ENCODE assay signal across 8 cellular contexts in genomic region chr17:38349097-38349904, GRCh38. TPM values are rescaled to one million over a fixed set of nuclear protein-coding genes. Genes with fewer than 3 reads are reported as not detected.
A peak's percentile ranks its signal among the peaks of the same experiment; 100 is the strongest.
DNase-seq lines count a peak whose midpoint lies in the region; ATAC-seq, FAIRE-seq and TF ChIP-seq lines count a peak whose summit lies in the region.

No MANE protein-coding gene starts in this region.

- intact Hi-C loops in breast epithelium (cut with DNase I; ENCODE audit: low total_unique reads) = loop anchor here (10.0 kb wide), 1 partner anchor 66 kb away; no protein-coding TSS in a partner anchor

- WGBS in A549 (ENCODE audit: missing lambda C conversion rate) = 31% methylated on average over 10 of the region's 10 CpGs

- TF ChIP-seq EP300 in A549 (IDR thresholded peaks at IDR 0.05) = no peak

- no peak overlapping the region for H3K9ac ChIP-seq in keratinocyte (ENCODE audit: control insufficient read depth, extremely low read depth, insufficient read depth, low read length)

- TF ChIP-seq CTCF in A549 (IDR thresholded peaks at IDR 0.05) = peak; percentile 97
- TF ChIP-seq CTCF in WERI-Rb-1 (IDR thresholded peaks at IDR 0.05; ENCODE audit: low read depth, low read length) = peak; percentile 91
- TF ChIP-seq CTCF in breast epithelium (IDR thresholded peaks at IDR 0.05) = peak; percentile 33 to 78 (median 76)
- TF ChIP-seq CTCF in keratinocyte (optimal IDR thresholded peaks at IDR 0.05 in 1 of 3, IDR thresholded peaks at IDR 0.05 in 1 of 3, conservative IDR thresholded peaks at IDR 0.05 in 1 of 3; ENCODE audit: extremely low read depth in 1 of 3, insufficient read depth in 2 of 3, low read length in 3 of 3) = peak; percentile 89 to 97 (median 92)

- dilution Hi-C loops in keratinocyte (cut with MboI; ENCODE audit: extremely low pct_ligation_motif_present, low sequenced_read_pairs) = no loop called here

- POLR2A ChIA-PET in A549 (lab: Yijun Ruan, JAX) = interaction anchor here (0.6 to 2.7 kb wide), 2 partner anchors 66 to 79 kb away, joined by 3 to 31 read pairs; partner anchors contain the start of gene ARHGAP23

- TF ChIP-seq POLR2A in A549 (IDR thresholded peaks at IDR 0.05; ENCODE audit: low read length) (no peak), breast epithelium (IDR thresholded peaks at IDR 0.05) (no peak)

- no peak overlapping the region for H2AFZ ChIP-seq in keratinocyte (ENCODE audit: control insufficient read depth, low read length)

- H3K9me3 ChIP-seq in A549 (no peaks in the 10 kb centered on the region), WERI-Rb-1 (ENCODE audit: severe bottlenecking) (no peaks in the 10 kb centered on the region), breast epithelium (no peaks in the 10 kb centered on the region), keratinocyte (ENCODE audit: control insufficient read depth, low read depth, low read length) (no peaks in the 10 kb centered on the region)

- H3K27me3 ChIP-seq in WERI-Rb-1 (ENCODE audit: insufficient read depth, low read depth, severe bottlenecking) (no peaks in the 10 kb centered on the region), breast epithelium (no peaks in the 10 kb centered on the region), keratinocyte (ENCODE audit: control insufficient read depth, extremely low read depth, insufficient read depth, low read length) (no peaks in the 10 kb centered on the region)

- no peaks in the 10 kb centered on the region for H3K9me1 ChIP-seq in keratinocyte (ENCODE audit: control insufficient read depth, extremely low read depth, insufficient read depth, low read length)

- H3K79me2 ChIP-seq in keratinocyte (ENCODE audit: control insufficient read depth, insufficient read depth, low read length) = peaks cover 6% of the 10 kb centered on the region

- H4K20me1 ChIP-seq in keratinocyte (ENCODE audit: control insufficient read depth, extremely low read depth, insufficient read depth, low read length) = no peaks in the 10 kb centered on the region

- ATAC-seq in A549 (peak; percentile 72 to 80), HG02852 (IDR thresholded peaks at IDR 0.05; ENCODE audit: unreplicated experiment) (no peak)

- peak; percentile 85 to 87 for DNase-seq in A549 (ENCODE audit: low read depth in 1 of 2, low spot score in 1 of 2)
- DNase-seq in H4 (ENCODE audit: low spot score) = peak; percentile 74
- peak; percentile 82 for DNase-seq in NCI-H2227 treated with DMSO at 0.1 percent for 48 hours (lab: John Stamatoyannopoulos, UW)
- peak; percentile 90 for DNase-seq in WERI-Rb-1
- peak; percentile 79 to 88 for DNase-seq in breast epithelium (ENCODE audit: low spot score in 2 of 2)
- DNase-seq in keratinocyte (ENCODE audit: low read depth, low spot score) = peak; percentile 28
- peak; percentile 58 to 80 (median 68) for DNase-seq in stimulated activated CD4-positive, alpha-beta T cell treated with anti-CD3 and anti-CD28 coated beads, Interleukin-1b, Interleukin-23, amount 100 ng/mL, for 24 hours (ENCODE audit: low read depth in 4 of 4, low spot score in 1 of 4)

- H3K27ac ChIP-seq in A549 = 0 out of 6 replicates have a peak overlapping the region, but pooled peaks of 1 of the 2 experiments have one; percentile 17
- no peak overlapping the region for H3K27ac ChIP-seq in WERI-Rb-1
- peak overlapping the region in 1 of 2 donors; percentile 34 for H3K27ac ChIP-seq in breast epithelium
- no peak overlapping the region for H3K27ac ChIP-seq in keratinocyte (ENCODE audit: control insufficient read depth, insufficient read depth, low read length)

- no peak overlapping the region for H3K4me3 ChIP-seq in A549
- no peak overlapping the region for H3K4me3 ChIP-seq in WERI-Rb-1 (ENCODE audit: low read depth, low read length)
- H3K4me3 ChIP-seq in breast epithelium = no peak overlapping the region
- no peak overlapping the region for H3K4me3 ChIP-seq in keratinocyte (ENCODE audit: control insufficient read depth in 2 of 3, extremely low read depth in 1 of 3, insufficient read depth in 2 of 3, low read depth in 1 of 3, low read length in 3 of 3)

- CTCF ChIA-PET in A549 (lab: Yijun Ruan, JAX) = interaction anchor here (0.6 to 27.2 kb wide), 49 partner anchors 15 to 964 kb away, joined by 3 to 675 read pairs (median 5); no protein-coding TSS in a partner anchor

- peak; percentile 87 to 92 for TF ChIP-seq RAD21 in A549 (conservative IDR thresholded peaks at IDR 0.05 in 1 of 2, IDR thresholded peaks at IDR 0.05 in 1 of 2)

- H3K4me2 ChIP-seq in A549 (no peak overlapping the region), keratinocyte (ENCODE audit: control insufficient read depth, extremely low read depth, insufficient read depth, low read depth, low read length) (no peak overlapping the region)

- FAIRE-seq in A549 (lab: Jason Lieb, UNC) (no peak), keratinocyte (lab: Jason Lieb, UNC) (no peak)

- H3K36me3 ChIP-seq in WERI-Rb-1 (no peaks in the 10 kb centered on the region), breast epithelium (no peaks in the 10 kb centered on the region), keratinocyte (ENCODE audit: control insufficient read depth in 2 of 2, extremely low read depth in 1 of 2, insufficient read depth in 2 of 2, low read length in 2 of 2) (no peaks in the 10 kb centered on the region)

- H3K4me1 ChIP-seq in A549 = peaks cover 21% of the 10 kb centered on the region
- no peaks in the 10 kb centered on the region for H3K4me1 ChIP-seq in breast epithelium
- H3K4me1 ChIP-seq in keratinocyte (ENCODE audit: control insufficient read depth, extremely low read depth, insufficient read depth, low read length) = peaks cover 11% of the 10 kb centered on the region

TF ChIP-seq in A549, 52 proteins besides CTCF, POLR2A, EP300 and RAD21:
- TF ChIP-seq NPAS2 (CRISPR knock-in tag; IDR thresholded peaks at IDR 0.05; ENCODE audit: borderline replicate concordance) = no peak
- TF ChIP-seq SMC3 (IDR thresholded peaks at IDR 0.05) = peak; percentile 97
- TF ChIP-seq ESRRA (IDR thresholded peaks at IDR 0.05; ENCODE audit: borderline replicate concordance, low read length) = no peak
- TF ChIP-seq ZC3H11A (IDR thresholded peaks at IDR 0.05) = no peak
- no peak for TF ChIP-seq RFX5 (IDR thresholded peaks at IDR 0.05)
- no peak for TF ChIP-seq JUN (IDR thresholded peaks at IDR 0.05)
- TF ChIP-seq TP53 (CRISPR knock-in tag; IDR thresholded peaks at IDR 0.05) = no peak

RNA-seq across cellular contexts. Expression of gene SOCS7, which starts 2.3 kb away (rescaled TPM):
- 20.6 and 27.7 TPM in 2 replicates for polyA plus RNA-seq in A549 (2011; rRNA removed)
- 10.3 and 12.4 TPM in 2 replicates for polyA plus RNA-seq in A549 (2012; cell fraction: cytosol; rRNA removed)
- polyA plus RNA-seq in A549 (2012; cell fraction: nucleus; rRNA removed) = 14.9 and 19.8 TPM in 2 replicates
- polyA plus RNA-seq in A549 (2017; fragmentation: RNase III; extraction: RNeasy Plus Mini Kit Qiagen cat#74134 plus additional on column Dnase treatment) = 12.7 to 14.4 TPM (median 14.0 TPM) in 3 replicates
- polyA minus RNA-seq in A549 (2011; rRNA and poly(A)+ RNA removed) = 39.1 and 46.6 TPM in 2 replicates
- total RNA-seq in H4 (2014; rRNA removed; shearing (Covaris generic)) = 5.9 and 6.9 TPM in 2 replicates
- 10 to 100 TPM in 2 of 3 donors, 1 to 10 TPM in 1; 9.9 to 24.0 (median 14.7) TPM for total RNA-seq in breast epithelium
- polyA plus RNA-seq in keratinocyte = 7.5 to 9.2 TPM (median 7.9 TPM) in 3 replicates
- polyA plus RNA-seq in keratinocyte (2011; ENCODE audit: low read depth) = 2.7 TPM
- polyA plus RNA-seq in keratinocyte (2011; cell fraction: cytosol; rRNA removed) = 6.9 and 7.7 TPM in 2 replicates
- 20.0 and 22.0 TPM in 2 replicates for polyA plus RNA-seq in keratinocyte (2011; cell fraction: nucleus; rRNA removed)
- 9.4 TPM in 2 replicates for polyA plus RNA-seq in keratinocyte (2012; ENCODE audit: low replicate concordance)
- 19.4 to 28.7 TPM (median 20.1 TPM) in 3 replicates for polyA minus RNA-seq in keratinocyte
- polyA minus RNA-seq in keratinocyte (2011; cell fraction: cytosol; rRNA and poly(A)+ RNA removed) = 14.0 TPM
- 11.5 and 18.2 TPM in 2 replicates for polyA minus RNA-seq in keratinocyte (2011; cell fraction: nucleus; rRNA and poly(A)+ RNA removed)

RNA-seq across cellular contexts. Expression of gene GPR179, which starts 5.5 kb away (rescaled TPM):
- polyA plus RNA-seq in A549 (2011; rRNA removed) (0.08 and 0.11 TPM in 2 replicates), A549 (2017; fragmentation: RNase III; extraction: RNeasy Plus Mini Kit Qiagen cat#74134 plus additional on column Dnase treatment) (0.04 to 0.08 TPM (median 0.05 TPM) in 3 replicates), keratinocyte (0.01 TPM in 2 of 3 replicates, not detected in the other)
- 0.01 and 0.03 TPM in 2 replicates for polyA plus RNA-seq in A549 (2012; cell fraction: cytosol; rRNA removed)
- 0.10 and 0.13 TPM in 2 replicates for polyA plus RNA-seq in A549 (2012; cell fraction: nucleus; rRNA removed)
- polyA minus RNA-seq in A549 (2011; rRNA and poly(A)+ RNA removed) = 0.08 and 0.10 TPM in 2 replicates
- total RNA-seq in H4 (2014; rRNA removed; shearing (Covaris generic)) = 0.06 TPM in 1 of 2 replicates, not detected in the other
- under 1 TPM; under 0.01 TPM for total RNA-seq in breast epithelium
- polyA plus RNA-seq in keratinocyte (2011; ENCODE audit: low read depth) = not detected
- polyA plus RNA-seq in keratinocyte (2011; cell fraction: cytosol; rRNA removed) = not detected in 2 replicates
- polyA plus RNA-seq in keratinocyte (2011; cell fraction: nucleus; rRNA removed) = 0.04 and 0.05 TPM in 2 replicates
- 0.06 TPM in 1 of 2 replicates, not detected in the other for polyA plus RNA-seq in keratinocyte (2012; ENCODE audit: low replicate concordance)
- polyA minus RNA-seq in keratinocyte = 0.03 TPM in 1 of 3 replicates, not detected in the others
- not detected for polyA minus RNA-seq in keratinocyte (2011; cell fraction: cytosol; rRNA and poly(A)+ RNA removed)
- polyA minus RNA-seq in keratinocyte (2011; cell fraction: nucleus; rRNA and poly(A)+ RNA removed) = not detected in 2 replicates

RNA-seq across cellular contexts. Expression of gene MRPL45, which starts 52.3 kb away (rescaled TPM):
- polyA plus RNA-seq in A549 (2011; rRNA removed) (129 and 134 TPM in 2 replicates), A549 (2017; fragmentation: RNase III; extraction: RNeasy Plus Mini Kit Qiagen cat#74134 plus additional on column Dnase treatment) (69.6 to 70.6 TPM (median 69.8 TPM) in 3 replicates), keratinocyte (47.4 to 64.9 TPM (median 53.3 TPM) in 3 replicates)
- 60.1 and 60.9 TPM in 2 replicates for polyA plus RNA-seq in A549 (2012; cell fraction: cytosol; rRNA removed)
- 26.9 and 47.3 TPM in 2 replicates for polyA plus RNA-seq in A549 (2012; cell fraction: nucleus; rRNA removed)
- 52.2 and 64.1 TPM in 2 replicates for polyA minus RNA-seq in A549 (2011; rRNA and poly(A)+ RNA removed)
- total RNA-seq in H4 (2014; rRNA removed; shearing (Covaris generic)) = 59.2 and 59.5 TPM in 2 replicates
- total RNA-seq in breast epithelium = 10 to 100 TPM; 27.9 to 42.9 (median 36.8) TPM
- 35.5 TPM for polyA plus RNA-seq in keratinocyte (2011; ENCODE audit: low read depth)
- polyA plus RNA-seq in keratinocyte (2011; cell fraction: cytosol; rRNA removed) = 50.6 and 71.3 TPM in 2 replicates
- 33.2 and 38.5 TPM in 2 replicates for polyA plus RNA-seq in keratinocyte (2011; cell fraction: nucleus; rRNA removed)
- polyA plus RNA-seq in keratinocyte (2012; ENCODE audit: low replicate concordance) = 33.2 and 33.8 TPM in 2 replicates
- 17.3 to 40.7 TPM (median 37.4 TPM) in 3 replicates for polyA minus RNA-seq in keratinocyte
- 18.6 TPM for polyA minus RNA-seq in keratinocyte (2011; cell fraction: cytosol; rRNA and poly(A)+ RNA removed)
- polyA minus RNA-seq in keratinocyte (2011; cell fraction: nucleus; rRNA and poly(A)+ RNA removed) = 9.8 and 12.3 TPM in 2 replicates

Comparison
In these comparisons a context has a peak if more than half of its experiments do, and no peak if none do; other contexts are left out.
1. DNase-seq: peak in every context shown above with its lines; median percentile 90 in WERI-Rb-1; 86 in A549; 84 in breast epithelium; 82 in NCI-H2227 treated with DMSO at 0.1 percent for 48 hours; 74 in H4; 68 in stimulated activated CD4-positive, alpha-beta T cell treated with anti-CD3 and anti-CD28 coated beads, Interleukin-1b, Interleukin-23, amount 100 ng/mL, for 24 hours; 28 in keratinocyte.